12 cellular contexts compared by ENCODE assay signal in genomic region chr17:38921756-38922411, GRCh38. TPM values are rescaled to one million over a fixed set of nuclear protein-coding genes. Genes with fewer than 3 reads are reported as not detected.
DNase-seq lines count a peak whose midpoint lies in the region; ATAC-seq, FAIRE-seq and TF ChIP-seq lines count a peak whose summit lies in the region.
"Had no signal": no experiment of that assay in that cellular context is flagged by ENCODE, and none has a peak within 500 bp of the region (broad histone marks: within the 10 kb centered on the region; RNA-seq: fewer than 3 reads in every experiment).

No MANE protein-coding gene starts in this region.

- H3K4me1 Mint-ChIP-seq in natural killer cell = peaks cover 32 to 58% of the 10 kb centered on the region in 2 donors

- in situ Hi-C loops in GM12878 (cut with MboI) = no loop called here

- peak overlapping the region; percentile 58 to 78 for H3K27ac Mint-ChIP-seq in natural killer cell

- no TSS peak for BruUV-seq in GM12878 (replicated peaks; lab: Mats Ljungman, UMichigan)

- H3K9me3 ChIP-seq in A549 = no peaks in the 10 kb centered on the region
- H3K9me3 ChIP-seq in HUES6 (ENCODE audit: control insufficient read depth, insufficient read depth, low read depth, low read length) = no peaks in the 10 kb centered on the region
- H3K9me3 ChIP-seq in GM12878 (replicated peaks; ENCODE audit: control insufficient read depth, insufficient read depth, low read length) = no peaks in the 10 kb centered on the region

- H3K4me2 ChIP-seq in A549 = no peak overlapping the region
- H3K4me2 ChIP-seq in GM12878 (ENCODE audit: control insufficient read depth, insufficient read depth) = no peak overlapping the region

- CTCF ChIA-PET in A549 (lab: Yijun Ruan, JAX) (interaction anchor here (1.3 to 6.3 kb wide), 6 partner anchors 8 to 253 kb away, joined by 3 to 50 read pairs (median 8); partner anchors contain the start of gene LASP1), GM12878 (lab: Yijun Ruan, JAX) (interaction anchor here (0.8 to 3.4 kb wide), 3 partner anchors 21 to 231 kb away, joined by 3 to 13 read pairs (median 4); no protein-coding TSS in a partner anchor)

- H3K27me3 ChIP-seq in HUES6 (ENCODE audit: control insufficient read depth, insufficient read depth, low read length) = no peaks in the 10 kb centered on the region
- H3K27me3 ChIP-seq in GM12878 (replicated peaks in 1 of 2; ENCODE audit: control insufficient read depth in 2 of 2, insufficient read depth in 2 of 2, low read length in 1 of 2) = no peaks in the 10 kb centered on the region

- H2AFZ ChIP-seq in GM12878 (ENCODE audit: control insufficient read depth, low read depth, low read length) = no peak overlapping the region

- H3K27me3 Mint-ChIP-seq in natural killer cell (ENCODE audit: low read depth in 2 of 2) = no peaks in the 10 kb centered on the region

- no peaks in the 10 kb centered on the region; the same call in 1 of the 2 replicates for H4K20me1 ChIP-seq in GM12878 (ENCODE audit: control insufficient read depth, insufficient read depth)

- peak overlapping the region; percentile 0 for H3K4me3 Mint-ChIP-seq in natural killer cell

- TF ChIP-seq CTCF in A549 (IDR thresholded peaks at IDR 0.05) (no peak), GM12878 (IDR thresholded peaks at IDR 0.05 in 2 of 3, conservative IDR thresholded peaks at IDR 0.05 in 1 of 3; ENCODE audit: control insufficient read depth in 2 of 3, extremely low read depth in 1 of 3, insufficient read depth in 1 of 3, low read depth in 3 of 3, low read length in 3 of 3) (no peak), natural killer cell (IDR thresholded peaks at IDR 0.05) (no peak)

- 87% methylated on average over 13 of the region's 13 CpGs for WGBS in A549 (ENCODE audit: missing lambda C conversion rate)
- 35% methylated on average over 13 of the region's 13 CpGs for WGBS in GM12878 (ENCODE audit: insufficient coverage, insufficient replicate concordance, low lambda C conversion rate, missing lambda C conversion rate)

- no peaks in the 10 kb centered on the region for H3K79me2 ChIP-seq in GM12878 (ENCODE audit: control insufficient read depth, insufficient read depth, low read length)

- TF ChIP-seq POLR2A in A549 (IDR thresholded peaks at IDR 0.05; ENCODE audit: low read length) = no peak
- TF ChIP-seq POLR2A in GM12878 (IDR thresholded peaks at IDR 0.05; ENCODE audit: low read depth, low read length) = peak; percentile 37

- H3K4me1 ChIP-seq in A549 = peaks cover 11% of the 10 kb centered on the region; the same call in 1 of the 3 replicates
- peaks cover 26% of the 10 kb centered on the region for H3K4me1 ChIP-seq in HUES6 (ENCODE audit: control insufficient read depth, insufficient read depth, low read length)
- H3K4me1 ChIP-seq in GM12878 (ENCODE audit: control insufficient read depth, insufficient read depth, low read length) = peaks cover 2% of the 10 kb centered on the region

- no peaks in the 10 kb centered on the region for H3K9me3 Mint-ChIP-seq in natural killer cell

- no peak for FAIRE-seq in A549 (lab: Jason Lieb, UNC)
- no peak for FAIRE-seq in GM12878 (lab: Jason Lieb, UNC)

- intact Hi-C loops in GM12878 (cut with micrococcal nuclease; ENCODE audit: unreplicated experiment) (no loop called here), natural killer cell (cut with micrococcal nuclease) (no loop called here)

- H3K36me3 ChIP-seq in HUES6 (ENCODE audit: control insufficient read depth, insufficient read depth, low read length) (peaks cover 28% of the 10 kb centered on the region), GM12878 (ENCODE audit: control insufficient read depth in 2 of 2, insufficient read depth in 2 of 2, low read length in 1 of 2) (peaks cover 2 to 12% of the 10 kb centered on the region in 2 experiments; a peak in 3 of 4 replicates)

- TF ChIP-seq RAD21 in A549 (conservative IDR thresholded peaks at IDR 0.05 in 1 of 2, IDR thresholded peaks at IDR 0.05 in 1 of 2) (no peak), GM12878 (IDR thresholded peaks at IDR 0.05; ENCODE audit: insufficient read depth, low read depth, low read length) (no peak)

- H3K4me3 ChIP-seq in A549 (no peak overlapping the region), HUES6 (ENCODE audit: low read depth, low read length) (no peak overlapping the region), GM12878 (no peak overlapping the region)

- TF ChIP-seq EP300 in A549 (IDR thresholded peaks at IDR 0.05) (no peak), GM12878 (IDR thresholded peaks at IDR 0.05; ENCODE audit: borderline replicate concordance in 1 of 2, control insufficient read depth in 1 of 2, low read depth in 2 of 2, low read length in 2 of 2) (no peak)

- no peak for DNase-seq in A549 (ENCODE audit: low read depth in 1 of 2, low spot score in 1 of 2)
- DNase-seq in GM12878 (ENCODE audit: low read depth, low spot score) = no peak
- DNase-seq in natural killer cell = no peak
- DNase-seq in superior temporal gyrus (ENCODE audit: extremely low spot score) = no peak
- no peak for DNase-seq in NAMALWA (ENCODE audit: low spot score)
- DNase-seq: activated T-cell treated with anti-CD3 and anti-CD28 coated beads, Interleukin-2, amount 50 U/mL, for 1 hour; DND-41; NK-92 treated with Interleukin-12 subunit alpha and Interleukin-12 subunit beta, amount 100 ng/mL, for 24 hours had no signal

- ATAC-seq in A549 (peak; percentile 2 to 11; a peak in 1 of 6 replicates), GM12878 (peak; percentile 12; the same call in 1 of the 3 replicates), natural killer cell (no peak), HG02610 (IDR thresholded peaks at IDR 0.05; ENCODE audit: unreplicated experiment) (no peak), GM18511 (IDR thresholded peaks at IDR 0.05; ENCODE audit: unreplicated experiment) (no peak)

- H3K9ac ChIP-seq in HUES6 (ENCODE audit: low read length) (peak overlapping the region; percentile 41), GM12878 (ENCODE audit: control insufficient read depth, insufficient read depth, low read length) (no peak overlapping the region)

- POLR2A ChIA-PET in A549 (lab: Yijun Ruan, JAX) = interaction anchor here (1.1 kb wide), 1 partner anchor 51 kb away, joined by 3 read pairs; no protein-coding TSS in a partner anchor
- POLR2A ChIA-PET in GM12878 (lab: Charles Lee) = no interaction called here

- RAD21 ChIA-PET in GM12878 (lab: Charles Lee; ENCODE audit: unreplicated experiment) = no interaction called here

- SMC1A ChIA-PET in GM12878 (lab: Charles Lee; ENCODE audit: uncharacterized antibody, unreplicated experiment) = interaction anchor here (1.5 kb wide), 1 partner anchor 68 kb away, joined by 3 read pairs; the partner anchor contains the start of gene RPL23

- no peaks in the 10 kb centered on the region for H3K36me3 Mint-ChIP-seq in natural killer cell

- peak overlapping the region in 1 of 2 experiments; percentile 45; a peak in 1 of 6 replicates for H3K27ac ChIP-seq in A549
- H3K27ac ChIP-seq in HUES6 (ENCODE audit: low read depth, low read length) = no peak overlapping the region
- H3K27ac ChIP-seq in GM12878 (ENCODE audit: control insufficient read depth, insufficient read depth) = no peak overlapping the region

RNA-seq across cellular contexts. Expression of gene FBXO47, which starts 45.3 kb away (rescaled TPM):
- 0.04 TPM in 1 of 2 replicates, not detected in the other for polyA plus RNA-seq in A549 (2011; rRNA removed)
- polyA plus RNA-seq in A549 (2012; cell fraction: cytosol; rRNA removed) = 0.01 TPM in 1 of 2 replicates, not detected in the other
- polyA plus RNA-seq in A549 (2012; cell fraction: nucleus; rRNA removed) = not detected in 2 replicates
- polyA plus RNA-seq in A549 (2017; fragmentation: RNase III; extraction: RNeasy Plus Mini Kit Qiagen cat#74134 plus additional on column Dnase treatment) = 0.04 TPM in 1 of 3 replicates, not detected in the others
- polyA minus RNA-seq in A549 (2011; rRNA and poly(A)+ RNA removed) = not detected in 2 replicates
- not detected in 2 replicates for total RNA-seq in GM12878 (2013; cell fraction: nucleolus; rRNA removed)
- total RNA-seq in GM12878 (2014; rRNA removed) = not detected in 2 replicates
- not detected in 2 replicates for total RNA-seq in GM12878 (2014; rRNA removed; fragmentation: Illumina TruSeq; extraction: Trizol)
- total RNA-seq in GM12878 (2021) = not detected in 2 replicates
- not detected for polyA plus RNA-seq in GM12878 (2011; ENCODE audit: low read depth)
- polyA plus RNA-seq in GM12878 (2011; rRNA removed) = not detected in 2 replicates
- polyA plus RNA-seq in GM12878 (2011; cell fraction: cytosol; rRNA removed) = not detected in 2 replicates
- polyA plus RNA-seq in GM12878 (2011; cell fraction: nucleus; rRNA removed) = not detected in 2 replicates
- not detected in 2 replicates for polyA plus RNA-seq in GM12878 (2012)
- not detected in 2 replicates for polyA plus RNA-seq in GM12878 (2014; fragmentation: Illumina TruSeq; extraction: Trizol)
- under 1 TPM; 0.04 to 0.06 TPM for polyA plus RNA-seq in GM12878 (2014; fragmentation: Nextera tagmentation; extraction: Ambion mirVana)
- polyA plus RNA-seq in GM12878 (2014; rRNA removed) = 0.06 TPM in 1 of 2 replicates, not detected in the other
- not detected for polyA plus RNA-seq in GM12878 (2016; fragmentation: Nextera tagmentation; extraction: Ambion mirVana)
- polyA minus RNA-seq in GM12878 (2011; rRNA and poly(A)+ RNA removed) = not detected in 2 replicates
- not detected in 2 replicates for polyA minus RNA-seq in GM12878 (2011; cell fraction: cytosol; rRNA and poly(A)+ RNA removed)
- not detected in 2 replicates for polyA minus RNA-seq in GM12878 (2011; cell fraction: nucleus; rRNA and poly(A)+ RNA removed)
- not detected for total RNA-seq in natural killer cell
- polyA plus RNA-seq: neural cell had no signal

RNA-seq across cellular contexts. Expression of gene LASP1, which starts 52.0 kb away (rescaled TPM):
- polyA plus RNA-seq in A549 (2011; rRNA removed) = 145 and 152 TPM in 2 replicates
- 201 and 252 TPM in 2 replicates for polyA plus RNA-seq in A549 (2012; cell fraction: cytosol; rRNA removed)
- 247 and 316 TPM in 2 replicates for polyA plus RNA-seq in A549 (2012; cell fraction: nucleus; rRNA removed)
- polyA plus RNA-seq in A549 (2017; fragmentation: RNase III; extraction: RNeasy Plus Mini Kit Qiagen cat#74134 plus additional on column Dnase treatment) = 281 to 312 TPM (median 287 TPM) in 3 replicates
- 197 TPM in 2 replicates for polyA minus RNA-seq in A549 (2011; rRNA and poly(A)+ RNA removed)
- total RNA-seq in GM12878 (2013; cell fraction: nucleolus; rRNA removed) = 86.9 and 95.9 TPM in 2 replicates
- 40.9 and 42.3 TPM in 2 replicates for total RNA-seq in GM12878 (2014; rRNA removed)
- 33.8 and 37.6 TPM in 2 replicates for total RNA-seq in GM12878 (2014; rRNA removed; fragmentation: Illumina TruSeq; extraction: Trizol)
- 105 and 114 TPM in 2 replicates for total RNA-seq in GM12878 (2021)
- 52.3 TPM for polyA plus RNA-seq in GM12878 (2011; ENCODE audit: low read depth)
- 39.4 and 47.7 TPM in 2 replicates for polyA plus RNA-seq in GM12878 (2011; rRNA removed)
- 88.5 and 98.7 TPM in 2 replicates for polyA plus RNA-seq in GM12878 (2011; cell fraction: cytosol; rRNA removed)
- polyA plus RNA-seq in GM12878 (2011; cell fraction: nucleus; rRNA removed) = 47.3 and 65.2 TPM in 2 replicates
- 89.6 and 99.7 TPM in 2 replicates for polyA plus RNA-seq in GM12878 (2012)
- polyA plus RNA-seq in GM12878 (2014; fragmentation: Illumina TruSeq; extraction: Trizol) = 69.5 and 81.8 TPM in 2 replicates
- 10 to 100 TPM; 21.0 to 27.0 TPM for polyA plus RNA-seq in GM12878 (2014; fragmentation: Nextera tagmentation; extraction: Ambion mirVana)
- 78.9 and 85.4 TPM in 2 replicates for polyA plus RNA-seq in GM12878 (2014; rRNA removed)
- polyA plus RNA-seq in GM12878 (2016; fragmentation: Nextera tagmentation; extraction: Ambion mirVana) = 10 to 100 TPM; 70.8 to 74.5 TPM
- 53.3 and 89.4 TPM in 2 replicates for polyA minus RNA-seq in GM12878 (2011; rRNA and poly(A)+ RNA removed)
- 35.5 and 39.2 TPM in 2 replicates for polyA minus RNA-seq in GM12878 (2011; cell fraction: cytosol; rRNA and poly(A)+ RNA removed)
- 19.1 and 33.7 TPM in 2 replicates for polyA minus RNA-seq in GM12878 (2011; cell fraction: nucleus; rRNA and poly(A)+ RNA removed)
- 100 to 1,000 TPM; 293 to 363 (median 340) TPM for total RNA-seq in natural killer cell

Comparison
In these comparisons a context has a peak if more than half of its experiments do, and no peak if none do; other contexts are left out.
1. ATAC-seq: peak in A549 (2 of 2) and GM12878 (single experiment); none in natural killer cell (0 of 3), HG02610 (single experiment) and GM18511 (single experiment).
2. Of the 24 proteins assayed by ChIP-seq in both GM12878 and A549: peak only in GM12878: POLR2A; only in A549: none; in both: none; in neither: 23.